10 cellular contexts compared by ENCODE assay signal in the genomic region with DNA sequence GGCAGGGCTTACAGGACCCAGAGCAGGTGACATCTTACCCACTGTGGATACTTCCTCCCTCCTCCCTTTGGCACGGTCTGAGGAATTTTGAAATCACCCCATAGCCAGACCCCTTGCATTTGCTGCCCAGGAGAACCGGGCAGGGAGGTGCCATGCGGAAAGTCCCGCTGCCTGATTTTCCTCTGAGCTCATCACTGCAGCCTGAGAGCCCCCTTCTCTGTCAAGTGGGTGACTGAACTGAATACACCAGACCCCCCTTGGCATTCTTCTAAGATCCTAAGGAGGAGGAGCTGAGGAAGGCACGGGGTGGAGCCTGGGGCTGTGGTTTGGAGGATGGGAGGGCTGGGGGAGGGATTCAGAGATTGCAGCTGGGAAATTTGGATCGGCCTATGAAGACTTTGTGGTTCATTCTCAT.
DNase-seq lines count a peak whose midpoint lies in the region; ATAC-seq and TF ChIP-seq lines count a peak whose summit lies in the region.
"Had no signal": no experiment of that assay in that cellular context is flagged by ENCODE, and none has a peak within 500 bp of the region (broad histone marks: within the 10 kb centered on the region; RNA-seq: fewer than 3 reads in every experiment).

No MANE protein-coding gene starts in this region.

- H3K27ac ChIP-seq in esophagus muscularis mucosa (replicated peaks in 1 of 4) (peak overlapping the region; percentile 79 to 87 (median 83)), substantia nigra (ENCODE audit: low read depth, low read length, poor library complexity, severe bottlenecking) (no peak overlapping the region)

- peak; percentile 68 for ATAC-seq in omental fat pad (ENCODE audit: low FRiP score)
- no peak for ATAC-seq in HG03521 (IDR thresholded peaks at IDR 0.05; ENCODE audit: unreplicated experiment)
- no peak for ATAC-seq in GM19035 (IDR thresholded peaks at IDR 0.05; ENCODE audit: unreplicated experiment)

- H3K4me1 ChIP-seq in esophagus muscularis mucosa, result peaks cover 73 to 100% (median 96%) of the 10 kb centered on the region in 4 donors

- in situ Hi-C loops in Caki2 (cut with HindIII; ENCODE audit: low pct_unique_long_range_greater_than_20kb, low sequenced_read_pairs), result no loop called here

- no peaks in the 10 kb centered on the region for H3K9me3 ChIP-seq in esophagus muscularis mucosa

- no peaks in the 10 kb centered on the region for H3K27me3 ChIP-seq in esophagus muscularis mucosa

- no peak overlapping the region for H3K4me3 Mint-ChIP-seq in activated CD4-positive, alpha-beta T cell treated with anti-CD3 and anti-CD28 coated beads, Interleukin-2, amount 10 ng/mL, durations not matched to agents 7 days and 5 days

- peaks cover 0 to 5% (median 0%) of the 10 kb centered on the region in 4 donors for H3K36me3 ChIP-seq in esophagus muscularis mucosa

- WGBS in esophagus muscularis mucosa, result 57% methylated on average over 6 of the region's 6 CpGs

- peaks cover 11% of the 10 kb centered on the region for H3K27me3 Mint-ChIP-seq in activated CD4-positive, alpha-beta T cell treated with anti-CD3 and anti-CD28 coated beads, Interleukin-2, amount 10 ng/mL, durations not matched to agents 7 days and 5 days

- POLR2A ChIA-PET in activated CD4-positive, alpha-beta T cell treated with anti-CD3 and anti-CD28 coated beads, Interleukin-2, amount 10 ng/mL, durations not matched to agents 7 days and 5 days (lab: Charles Lee), result no interaction called here

- no peaks in the 10 kb centered on the region for H3K36me3 Mint-ChIP-seq in activated CD4-positive, alpha-beta T cell treated with anti-CD3 and anti-CD28 coated beads, Interleukin-2, amount 10 ng/mL, durations not matched to agents 7 days and 5 days (ENCODE audit: low read depth)

- H3K9me3 Mint-ChIP-seq in activated CD4-positive, alpha-beta T cell treated with anti-CD3 and anti-CD28 coated beads, Interleukin-2, amount 10 ng/mL, durations not matched to agents 7 days and 5 days, result no peaks in the 10 kb centered on the region

- H3K4me1 Mint-ChIP-seq in activated CD4-positive, alpha-beta T cell treated with anti-CD3 and anti-CD28 coated beads, Interleukin-2, amount 10 ng/mL, durations not matched to agents 7 days and 5 days, result peaks cover 9% of the 10 kb centered on the region

- no peak for TF ChIP-seq EP300 in esophagus muscularis mucosa (IDR thresholded peaks at IDR 0.05)

- peak; percentile 44 for DNase-seq in Caki2 (ENCODE audit: low read depth)
- DNase-seq in NB4 (ENCODE audit: low read depth), result peak; percentile 80
- no peak for DNase-seq in esophagus muscularis mucosa (ENCODE audit: extremely low spot score)
- DNase-seq in omental fat pad (ENCODE audit: low spot score), result no peak
- no peak for DNase-seq in activated CD4-positive, alpha-beta T cell treated with anti-CD3 and anti-CD28 coated beads, Interleukin-2, amount 10 ng/mL, durations not matched to agents 7 days and 5 days
- DNase-seq in substantia nigra (lab: John Stamatoyannopoulos, UW), result no peak
- DNase-seq: activated naive CD4-positive, alpha-beta T cell treated with anti-CD3 and anti-CD28 coated beads, Interleukin-2, amount 50 U/mL, for 16 hours; NCI-H748 treated with DMSO at 0.1 percent for 48 hours had no signal

- no peak for TF ChIP-seq POLR2A in NB4 (IDR thresholded peaks at IDR 0.05; ENCODE audit: extremely low read depth, insufficient read length)
- TF ChIP-seq POLR2A in esophagus muscularis mucosa (IDR thresholded peaks at IDR 0.05; ENCODE audit: low read depth), result no peak

- CTCF ChIA-PET in activated CD4-positive, alpha-beta T cell treated with anti-CD3 and anti-CD28 coated beads, Interleukin-2, amount 10 ng/mL, durations not matched to agents 7 days and 5 days (lab: Charles Lee), result interaction anchor here (0.6 kb wide), 1 partner anchor 20 kb away, joined by 3 read pairs; no protein-coding TSS in a partner anchor

- no peak overlapping the region for H3K4me3 ChIP-seq in NB4 (ENCODE audit: low read depth, low read length)
- peak overlapping the region in 1 of 4 donors; percentile 20 for H3K4me3 ChIP-seq in esophagus muscularis mucosa

- no peak overlapping the region for H3K27ac Mint-ChIP-seq in activated CD4-positive, alpha-beta T cell treated with anti-CD3 and anti-CD28 coated beads, Interleukin-2, amount 10 ng/mL, durations not matched to agents 7 days and 5 days

- intact Hi-C loops in esophagus muscularis mucosa (cut with DNase I), result loop anchor here (2.0 to 5.0 kb wide), 2 partner anchors 32 to 177 kb away; no protein-coding TSS in a partner anchor

- TF ChIP-seq CTCF in NB4 (IDR thresholded peaks at IDR 0.05; ENCODE audit: low read depth, low read length) (no peak), esophagus muscularis mucosa (IDR thresholded peaks at IDR 0.05) (no peak), omental fat pad (IDR thresholded peaks at IDR 0.05) (no peak)

Comparison
In these comparisons a context has a peak if more than half of its experiments do, and no peak if none do; other contexts are left out.
1. DNase-seq: peak in Caki2 (single experiment) and NB4 (single experiment); none in esophagus muscularis mucosa (single experiment), omental fat pad (single experiment), activated CD4-positive, alpha-beta T cell treated with anti-CD3 and anti-CD28 coated beads, Interleukin-2, amount 10 ng/mL, durations not matched to agents 7 days and 5 days (single experiment) and substantia nigra (0 of 49).